Comparison of ENCODE assay signal across 20 cellular contexts in the genomic region with DNA sequence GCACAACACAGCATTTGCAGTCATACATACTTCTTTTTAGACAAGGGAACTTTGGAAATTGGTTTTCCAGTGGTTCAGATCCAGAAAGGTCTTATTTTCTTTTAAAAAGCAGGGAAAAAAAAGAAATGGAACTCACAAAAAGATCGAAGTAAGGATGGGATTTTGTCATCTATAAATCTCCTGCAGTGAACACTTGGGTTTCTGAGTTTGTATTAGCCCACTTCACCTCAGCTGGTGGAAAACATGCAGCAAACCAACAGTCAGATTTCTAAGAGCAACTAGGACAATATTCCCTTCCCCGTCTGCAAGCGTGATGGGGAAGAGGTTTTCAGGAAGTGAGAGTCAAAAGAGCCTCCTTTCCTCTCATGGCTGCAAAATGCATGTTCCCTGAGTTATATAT. TPM values are rescaled to one million over a fixed set of nuclear protein-coding genes. Genes with fewer than 3 reads are reported as not detected.
A peak's percentile ranks its signal among the peaks of the same experiment; 100 is the strongest.
DNase-seq lines count a peak whose midpoint lies in the region; ATAC-seq lines count a peak whose summit lies in the region.
"Had no signal": no experiment of that assay in that cellular context is flagged by ENCODE, and none has a peak within 500 bp of the region (broad histone marks: within the 10 kb centered on the region; RNA-seq: fewer than 3 reads in every experiment).

No MANE protein-coding gene starts in this region.

- ATAC-seq in HG03342 (IDR thresholded peaks at IDR 0.05; ENCODE audit: unreplicated experiment) (no peak), HG03108 (IDR thresholded peaks at IDR 0.05; ENCODE audit: unreplicated experiment) (no peak)
- ATAC-seq: Panc1 had no signal

- DNase-seq in NOMO-1 (lab: John Stamatoyannopoulos, UW; ENCODE audit: unreplicated experiment in 2 of 2) (peak; percentile 15 to 61), NOMO-1 treated with dmso at 0.1 percent for 144 hours (lab: John Stamatoyannopoulos, UW; ENCODE audit: unreplicated experiment) (no peak), NOMO-1 treated with DMSO at 0.1 percent for 48 hours (lab: John Stamatoyannopoulos, UW; ENCODE audit: unreplicated experiment) (peak; percentile 39), myocyte (ENCODE audit: low read depth) (peak; percentile 47), NCI-H526 (lab: John Stamatoyannopoulos, UW) (no peak), DMS53 treated with DMSO at 0.1 percent for 48 hours (lab: John Stamatoyannopoulos, UW; ENCODE audit: unreplicated experiment) (no peak)
- DNase-seq: ACHN, BE2C, Calu3, H7, NCI-H2029, NCI-H446 treated with DMSO at 0.1 percent for 48 hours, NCI-H526 treated with DMSO at 0.1 percent for 48 hours, SHP77 had no signal

RNA-seq across cellular contexts. Expression of a gene that starts 4.6 kb away (rescaled TPM):
- 87.5 and 101 TPM in 2 replicates for total RNA-seq in myocyte
- 10.6 TPM for polyA plus RNA-seq in myocyte (2012)
- total RNA-seq: Calu3; H7; T-helper 1 cell treated with Interleukin-12 subunit alpha and Interleukin-12 subunit beta and Interleukin-4 antibody, amounts not matched to agents 30 ng/mL and 1 ng/mL, for 36 hours had no signal
- polyA plus RNA-seq: CD14-positive monocyte, IgD-negative memory B cell had no signal

RNA-seq across cellular contexts. Expression of a gene that starts 13.9 kb away (rescaled TPM):
- 28.1 and 119 TPM in 2 replicates for total RNA-seq in myocyte
- 6.1 TPM for polyA plus RNA-seq in myocyte (2012)
- total RNA-seq: Calu3; H7; T-helper 1 cell treated with Interleukin-12 subunit alpha and Interleukin-12 subunit beta and Interleukin-4 antibody, amounts not matched to agents 30 ng/mL and 1 ng/mL, for 36 hours had no signal
- polyA plus RNA-seq: CD14-positive monocyte, IgD-negative memory B cell had no signal

Comparison
In these comparisons a context has a peak if more than half of its experiments do, and no peak if none do; other contexts are left out.
1. DNase-seq: peak in NOMO-1 (2 of 2), NOMO-1 treated with DMSO at 0.1 percent for 48 hours (single experiment) and myocyte (single experiment); none in NOMO-1 treated with dmso at 0.1 percent for 144 hours (single experiment), NCI-H526 (0 of 2) and DMS53 treated with DMSO at 0.1 percent for 48 hours (single experiment).